8 cellular contexts compared by ENCODE assay signal in genomic region chr18:32018331-32019250, GRCh38. TPM values are rescaled to one million over a fixed set of nuclear protein-coding genes. Genes with fewer than 3 reads are reported as not detected.
DNase-seq lines count a peak whose midpoint lies in the region; ATAC-seq and TF ChIP-seq lines count a peak whose summit lies in the region.

RNF125 (plus strand) TSS chr18:32018825; CDS start chr18:32018864, 39 bp downstream.

- peaks cover 43% of the 10 kb centered on the region for H3K4me1 ChIP-seq in CD8-positive, alpha-beta T cell (ENCODE audit: insufficient read depth, low read length)

- H3K27ac ChIP-seq in CD8-positive, alpha-beta T cell (ENCODE audit: low read depth, low read length) = peak within 1 kb of the TSS; percentile 99

- H3K4me3 ChIP-seq in CD8-positive, alpha-beta T cell (ENCODE audit: low read depth, low read length) = peak within 1 kb of the TSS; percentile 88

- H3K36me3 ChIP-seq in CD8-positive, alpha-beta T cell (ENCODE audit: insufficient read depth, low read length) = no peaks in the 10 kb centered on the region

- no peaks in the 10 kb centered on the region for H3K9me3 ChIP-seq in CD8-positive, alpha-beta T cell (ENCODE audit: low read length)

- H3K27me3 Mint-ChIP-seq in CD8-positive, alpha-beta T cell (ENCODE audit: low read depth) = no peaks in the 10 kb centered on the region
- H3K27me3 Mint-ChIP-seq in endothelial cell (ENCODE audit: unreplicated experiment) (peaks cover 3% of the 10 kb centered on the region), mesothelial cell of epicardium (ENCODE audit: low read depth) (peaks cover 46% of the 10 kb centered on the region)

- peaks cover 32% of the 10 kb centered on the region for H3K36me3 Mint-ChIP-seq in CD8-positive, alpha-beta T cell
- H3K36me3 Mint-ChIP-seq in endothelial cell (ENCODE audit: low read depth, unreplicated experiment) (peaks cover 3% of the 10 kb centered on the region), mesothelial cell of epicardium (no peaks in the 10 kb centered on the region)

- H3K9me3 Mint-ChIP-seq in CD8-positive, alpha-beta T cell = no peaks in the 10 kb centered on the region
- H3K9me3 Mint-ChIP-seq in endothelial cell (ENCODE audit: unreplicated experiment) = no peaks in the 10 kb centered on the region
- H3K9me3 Mint-ChIP-seq in mesothelial cell of epicardium = no peaks in the 10 kb centered on the region

- no peaks in the 10 kb centered on the region for H3K27me3 ChIP-seq in CD8-positive, alpha-beta T cell (ENCODE audit: insufficient read depth, low read length)

- peak; percentile 69 for ATAC-seq in CD8-positive, alpha-beta T cell
- ATAC-seq in GM19455 (IDR thresholded peaks at IDR 0.05; ENCODE audit: unreplicated experiment) (peak; percentile 88), HG03575 (IDR thresholded peaks at IDR 0.05; ENCODE audit: extremely low read depth, insufficient number of reproducible peaks, low FRiP score, unreplicated experiment) (peak; percentile 71)

- intact Hi-C loops in CD8-positive, alpha-beta T cell (cut with DNase I, micrococcal nuclease) = loop anchor here (1.0 to 5.0 kb wide), 7 partner anchors 22 to 454 kb away; partner anchors contain the start of genes TRAPPC8 (in 2 of the 2) and GAREM1 (in 1 of the 2)

- H3K4me1 Mint-ChIP-seq in CD8-positive, alpha-beta T cell (ENCODE audit: low read depth) = peaks cover 60% of the 10 kb centered on the region
- H3K4me1 Mint-ChIP-seq in endothelial cell (ENCODE audit: unreplicated experiment) (peaks cover 13% of the 10 kb centered on the region), mesothelial cell of epicardium (peaks cover 16% of the 10 kb centered on the region)

- H3K4me3 Mint-ChIP-seq in CD8-positive, alpha-beta T cell = peak within 1 kb of the TSS; percentile 99
- H3K4me3 Mint-ChIP-seq in endothelial cell (ENCODE audit: unreplicated experiment) (peak within 1 kb of the TSS; percentile 95), mesothelial cell of epicardium (peak within 1 kb of the TSS; percentile 81)

- peak; percentile 82 to 97 (median 87) for DNase-seq in CD8-positive, alpha-beta T cell
- DNase-seq in NOMO-1 (lab: John Stamatoyannopoulos, UW; ENCODE audit: unreplicated experiment in 2 of 2) (peak; percentile 84 to 87), endothelial cell (ENCODE audit: low spot score) (peak; percentile 86), mesothelial cell of epicardium (ENCODE audit: low spot score in 2 of 2, unreplicated experiment in 2 of 2) (peak; percentile 58 to 82)
- peak; percentile 67 to 85 (median 68) for DNase-seq in activated CD8-positive, alpha-beta memory T cell treated with anti-CD3 and anti-CD28 coated beads for 48 hours (ENCODE audit: low read depth in 2 of 3, low spot score in 2 of 3)
- DNase-seq in stimulated activated CD8-positive, alpha-beta memory T cell treated with anti-CD3 and anti-CD28 coated beads, Interleukin-15, amount 100 ng/mL, for 4 hours (ENCODE audit: low read depth in 2 of 2) = peak; percentile 74 to 79

- POLR2A ChIA-PET in CD8-positive, alpha-beta T cell (lab: Charles Lee) = interaction anchor here (0.8 to 3.6 kb wide), 31 partner anchors 8 to 139 kb away, joined by 3 to 111 read pairs (median 5); partner anchors contain the start of genes RNF138 and TRAPPC8

- CTCF ChIA-PET in CD8-positive, alpha-beta T cell (lab: Charles Lee) = interaction anchor here (0.7 to 2.5 kb wide), 24 partner anchors 9 to 151 kb away, joined by 3 to 36 read pairs (median 6); partner anchors contain the start of genes RNF138 and TRAPPC8

- TF ChIP-seq CTCF in CD8-positive, alpha-beta T cell (IDR thresholded peaks at IDR 0.05) = no peak
- TF ChIP-seq CTCF in endothelial cell (IDR thresholded peaks at IDR 0.05; ENCODE audit: unreplicated experiment) (no peak), mesothelial cell of epicardium (IDR thresholded peaks at IDR 0.05; ENCODE audit: unreplicated experiment) (no peak)

- H3K27ac Mint-ChIP-seq in CD8-positive, alpha-beta T cell = peak within 1 kb of the TSS; percentile 99
- H3K27ac Mint-ChIP-seq in endothelial cell (ENCODE audit: unreplicated experiment) (peak within 1 kb of the TSS; percentile 84), mesothelial cell of epicardium (peak within 1 kb of the TSS; percentile 75)

RNA-seq across cellular contexts. Expression of gene RNF125, which starts in this region (rescaled TPM):
- total RNA-seq in CD8-positive, alpha-beta T cell = 100 to 1,000 TPM; 162 to 177 TPM
- total RNA-seq in endothelial cell (ENCODE audit: unreplicated experiment) (5.2 TPM), mesothelial cell of epicardium (0.63 to 0.82 TPM (median 0.74 TPM) in 3 replicates)

Comparison
In these comparisons a context has a peak if more than half of its experiments do, and no peak if none do; other contexts are left out.
1. Peak in every context shown above with its lines: DNase-seq, ATAC-seq, H3K4me3 ChIP-seq and H3K27ac ChIP-seq.
2. RNA of gene RNF125 (total RNA-seq): 162 to 177 TPM in CD8-positive, alpha-beta T cell; 5.2 TPM in endothelial cell (single experiment) and 0.63 to 0.82 TPM in mesothelial cell of epicardium; every median in the first group is over 10 times any median in the second.
3. Peak in DNase-seq in mesothelial cell of epicardium; RNA of the gene not detected or under 1 TPM.